8 cellular contexts compared by ENCODE assay signal in the genomic region with DNA sequence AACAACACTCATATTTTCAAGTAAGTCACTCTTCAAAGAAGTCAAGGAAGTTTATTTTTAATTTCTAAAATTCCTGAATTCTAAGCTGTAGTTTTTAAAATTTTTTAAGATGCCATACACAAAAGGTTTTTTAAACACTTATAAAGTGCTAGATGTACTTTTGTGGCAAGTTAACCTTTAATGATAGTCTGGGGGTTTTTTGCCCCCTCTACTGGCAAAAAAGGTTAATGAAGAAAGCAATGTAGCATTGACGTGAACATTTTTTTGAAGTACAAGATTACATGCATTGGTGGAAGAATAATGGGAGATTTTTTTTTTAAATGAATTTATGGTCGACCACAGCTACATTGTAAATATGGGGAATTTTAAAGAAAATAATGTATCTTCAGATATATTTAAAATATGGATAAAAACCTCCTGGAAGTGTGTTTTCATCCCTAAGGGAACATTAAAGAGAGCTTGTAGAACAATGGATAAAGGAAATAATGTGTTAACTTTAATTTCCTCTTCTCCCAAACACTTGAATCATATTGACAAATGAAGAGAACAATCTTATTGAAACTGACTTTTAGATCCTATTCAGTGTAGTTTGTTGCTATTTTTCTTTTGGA. TPM values are rescaled to one million over a fixed set of nuclear protein-coding genes. Genes with fewer than 3 reads are reported as not detected.
DNase-seq lines count a peak whose midpoint lies in the region; ATAC-seq and TF ChIP-seq lines count a peak whose summit lies in the region.

No MANE protein-coding gene starts in this region.

- H3K9me3 ChIP-seq in uterus, result no peaks in the 10 kb centered on the region

- DNase-seq in GM10266 (ENCODE audit: extremely low spot score) (no peak), activated B cell treated with CpG ODN at 0.5 μM for 24 hours (no peak), immature natural killer cell (peak; percentile 11 to 22 (median 21)), uterus (no peak), dedifferentiated amniotic fluid mesenchymal stem cell (ENCODE audit: extremely low spot score) (no peak)
- DNase-seq in Jurkat, Clone E6-1 (ENCODE audit: low read depth, low spot score), result peak; percentile 47

- POLR2A ChIA-PET in activated B cell treated with CpG ODN at 0.5 μM for 24 hours (lab: Charles Lee), result interaction anchor here (1.1 kb wide), 1 partner anchor 12 kb away, joined by 4 read pairs; the partner anchor contains the start of gene ITPRID2

- peaks cover 0 to under 1% of the 10 kb centered on the region in 2 donors for H3K4me1 ChIP-seq in uterus

- H3K27ac ChIP-seq in 22Rv1, result peak overlapping the region; percentile 31
- peak overlapping the region in 1 of 2 donors; percentile 42 for H3K27ac ChIP-seq in uterus

- TF ChIP-seq CTCF in 22Rv1 (IDR thresholded peaks at IDR 0.05), result peak; percentile 63
- peak; percentile 31 for TF ChIP-seq CTCF in GM10266 (IDR thresholded peaks at IDR 0.05; ENCODE audit: control insufficient read depth, insufficient read depth, low read depth, missing control alignments)
- peak; percentile 29 for TF ChIP-seq CTCF in activated B cell treated with CpG ODN at 0.5 μM for 24 hours (IDR thresholded peaks at IDR 0.05)
- peak; percentile 42 to 64 (median 60) for TF ChIP-seq CTCF in uterus (IDR thresholded peaks at IDR 0.05)

- H3K9me3 Mint-ChIP-seq in activated B cell treated with CpG ODN at 0.5 μM for 24 hours (no peaks in the 10 kb centered on the region), immature natural killer cell (no peaks in the 10 kb centered on the region)

- no peaks in the 10 kb centered on the region for H3K36me3 ChIP-seq in uterus

- H3K4me3 Mint-ChIP-seq in activated B cell treated with CpG ODN at 0.5 μM for 24 hours (no peak overlapping the region), immature natural killer cell (no peak overlapping the region)

- H3K4me1 Mint-ChIP-seq in activated B cell treated with CpG ODN at 0.5 μM for 24 hours, result peaks cover 6% of the 10 kb centered on the region
- peaks cover 7 to 12% of the 10 kb centered on the region in 2 donors for H3K4me1 Mint-ChIP-seq in immature natural killer cell

- CTCF ChIA-PET in activated B cell treated with CpG ODN at 0.5 μM for 24 hours (lab: Charles Lee), result interaction anchor here (0.7 to 3.4 kb wide), 8 partner anchors 9 to 1780 kb away, joined by 3 to 24 read pairs (median 4); partner anchors contain the start of gene ITPRID2

- H3K27me3 Mint-ChIP-seq in activated B cell treated with CpG ODN at 0.5 μM for 24 hours, result no peaks in the 10 kb centered on the region
- no peaks in the 10 kb centered on the region for H3K27me3 Mint-ChIP-seq in immature natural killer cell (ENCODE audit: low read depth in 3 of 3)

- H3K27me3 ChIP-seq in uterus, result no peaks in the 10 kb centered on the region

- intact Hi-C loops in activated B cell treated with CpG ODN at 0.5 μM for 24 hours (cut with micrococcal nuclease) (loop anchor here (1.0 to 10.0 kb wide), 6 partner anchors 12 to 1780 kb away; no protein-coding TSS in a partner anchor), uterus (cut with DNase I; ENCODE audit: low total_unique reads) (no loop called here)

- ATAC-seq in activated B cell treated with CpG ODN at 0.5 μM for 24 hours (ENCODE audit: low read depth) (no peak), GM19023 (IDR thresholded peaks at IDR 0.05; ENCODE audit: unreplicated experiment) (no peak)

- peaks cover 46% of the 10 kb centered on the region for H3K36me3 Mint-ChIP-seq in activated B cell treated with CpG ODN at 0.5 μM for 24 hours (ENCODE audit: low read depth)
- H3K36me3 Mint-ChIP-seq in immature natural killer cell, result peaks cover 20 to 33% (median 25%) of the 10 kb centered on the region in 3 donors

- H3K27ac Mint-ChIP-seq in activated B cell treated with CpG ODN at 0.5 μM for 24 hours (no peak overlapping the region), immature natural killer cell (peak overlapping the region in 1 of 6 donors; percentile 15)

- TF ChIP-seq POLR2A in uterus (IDR thresholded peaks at IDR 0.05), result no peak

- H3K4me3 ChIP-seq in Jurkat, Clone E6-1 (ENCODE audit: low read length), result no peak overlapping the region
- H3K4me3 ChIP-seq in uterus, result no peak overlapping the region

RNA-seq across cellular contexts. Expression of gene ITPRID2, which starts 12.6 kb away (rescaled TPM):
- polyA plus RNA-seq in Jurkat, Clone E6-1 (2012; ENCODE audit: insufficient read depth, insufficient read length), result 66.4 TPM
- total RNA-seq in activated B cell treated with CpG ODN at 0.5 μM for 24 hours (20.0 and 33.9 TPM in 2 replicates), uterus (100 to 1,000 TPM in 2 of 4 donors, 10 to 100 TPM in 2; 84.5 to 159 (median 114) TPM)
- 1 to 10 TPM; 3.2 to 9.3 (median 8.7) TPM for polyA plus RNA-seq in immature natural killer cell

Comparison
In these comparisons a context has a peak if more than half of its experiments do, and no peak if none do; other contexts are left out.
1. DNase-seq: peak in Jurkat, Clone E6-1 (single experiment) and immature natural killer cell (3 of 3); none in GM10266 (single experiment), activated B cell treated with CpG ODN at 0.5 μM for 24 hours (single experiment), uterus (0 of 2) and dedifferentiated amniotic fluid mesenchymal stem cell (single experiment).
2. Peak in every context shown above with its lines, with median percentiles within 50 percentile points of each other: CTCF ChIP-seq.